Comparison of ENCODE assay signal across 9 cellular contexts in the genomic region with DNA sequence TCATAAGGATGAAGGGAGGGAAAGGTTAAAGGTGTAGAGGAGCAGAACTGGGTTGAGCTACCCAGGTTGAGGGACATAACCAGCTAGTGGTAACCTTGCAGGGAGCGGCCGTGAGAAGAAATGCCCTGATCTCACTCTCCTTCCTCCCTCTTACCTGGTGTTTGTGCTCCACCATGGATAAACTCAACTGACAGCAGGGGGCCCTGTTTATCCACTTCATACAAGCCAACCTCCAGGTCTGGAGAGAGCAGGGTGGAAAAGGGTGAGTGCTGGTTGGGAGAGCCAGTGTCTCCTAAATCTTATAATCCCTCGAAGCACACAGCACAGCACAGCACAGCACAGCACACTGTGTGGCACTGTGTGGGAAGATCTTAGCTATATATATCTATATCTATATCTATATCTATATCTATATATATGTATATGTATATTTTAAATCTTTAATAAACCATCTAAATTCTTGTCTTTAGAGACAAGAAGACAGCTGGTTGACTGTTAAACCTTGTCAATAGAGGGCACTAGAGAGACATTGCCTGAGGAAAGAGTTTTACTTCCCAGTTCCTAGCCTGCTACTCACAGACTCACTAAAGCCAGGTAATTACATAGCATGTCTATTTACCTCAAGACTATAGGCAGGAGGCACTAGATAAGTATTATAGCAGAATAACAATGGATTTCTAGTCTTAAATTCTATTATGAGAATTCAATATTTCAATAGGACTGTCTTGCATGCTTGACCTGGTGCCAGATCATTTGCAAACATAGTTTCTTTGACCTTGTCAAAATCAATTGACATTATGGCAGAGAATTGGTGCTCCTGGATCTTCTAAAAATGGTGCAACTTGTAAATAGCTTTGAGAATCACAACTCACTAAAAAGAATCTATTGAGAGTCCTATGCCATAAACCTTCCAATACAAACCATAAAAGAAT. TPM values are rescaled to one million over a fixed set of nuclear protein-coding genes. Genes with fewer than 3 reads are reported as not detected.
DNase-seq lines count a peak whose midpoint lies in the region; TF ChIP-seq lines count a peak whose summit lies in the region.
"Had no signal": no experiment of that assay in that cellular context is flagged by ENCODE, and none has a peak within 500 bp of the region (broad histone marks: within the 10 kb centered on the region; RNA-seq: fewer than 3 reads in every experiment).

No MANE protein-coding gene starts in this region.

- H3K9me3 Mint-ChIP-seq in activated T-helper 1 cell treated with anti-CD3 and anti-CD28 coated beads, Interleukin-12 subunit alpha, Interleukin-12 subunit beta, Interleukin-2, Interleukin-4 antibody, amounts not matched to agents 30 ng/mL and 10 ng/mL and 1 ng/mL, durations not matched to agents 14 hours and 24 hours and 36 hours: no peaks in the 10 kb centered on the region
- H3K9me3 Mint-ChIP-seq: dendritic cell treated with granulocyte-macrophage colony-stimulating factor and Interleukin-4, amounts not matched to agents 40 ng/mL and 50 ng/mL, for 4 days had no signal

- H3K4me1 Mint-ChIP-seq in activated T-helper 1 cell treated with anti-CD3 and anti-CD28 coated beads, Interleukin-12 subunit alpha, Interleukin-12 subunit beta, Interleukin-2, Interleukin-4 antibody, amounts not matched to agents 30 ng/mL and 10 ng/mL and 1 ng/mL, durations not matched to agents 14 hours and 24 hours and 36 hours (ENCODE audit: low read depth): no peaks in the 10 kb centered on the region

- H3K4me3 ChIP-seq in astrocyte of the cerebellum (ENCODE audit: low read depth, low read length): no peak overlapping the region

- H3K27ac Mint-ChIP-seq in activated T-helper 1 cell treated with anti-CD3 and anti-CD28 coated beads, Interleukin-12 subunit alpha, Interleukin-12 subunit beta, Interleukin-2, Interleukin-4 antibody, amounts not matched to agents 30 ng/mL and 10 ng/mL and 1 ng/mL, durations not matched to agents 14 hours and 24 hours and 36 hours: no peak overlapping the region
- H3K27ac Mint-ChIP-seq: dendritic cell treated with granulocyte-macrophage colony-stimulating factor and Interleukin-4, amounts not matched to agents 40 ng/mL and 50 ng/mL, for 4 days had no signal

- H3K4me3 Mint-ChIP-seq in activated T-helper 1 cell treated with anti-CD3 and anti-CD28 coated beads, Interleukin-12 subunit alpha, Interleukin-12 subunit beta, Interleukin-2, Interleukin-4 antibody, amounts not matched to agents 30 ng/mL and 10 ng/mL and 1 ng/mL, durations not matched to agents 14 hours and 24 hours and 36 hours: no peak overlapping the region
- H3K4me3 Mint-ChIP-seq: dendritic cell treated with granulocyte-macrophage colony-stimulating factor and Interleukin-4, amounts not matched to agents 40 ng/mL and 50 ng/mL, for 4 days had no signal

- in situ Hi-C loops in astrocyte of the cerebellum (cut with HindIII; ENCODE audit: low sequenced_read_pairs): no loop called here

- DNase-seq in DMS53 (lab: John Stamatoyannopoulos, UW) (peak; percentile 44), LHCN-M2 (ENCODE audit: low read depth) (peak; percentile 30), astrocyte of the cerebellum (ENCODE audit: low read depth) (no peak), lung microvascular endothelial cell (ENCODE audit: low read depth in 2 of 2) (peak; percentile 13 to 42), NCI-H1436 treated with DMSO at 0.1 percent for 48 hours (lab: John Stamatoyannopoulos, UW) (no peak), T-helper 1 cell (no peak)
- DNase-seq in activated CD4-positive, CD25-positive, alpha-beta regulatory T cell (lab: John Stamatoyannopoulos, UW): no peak
- no peak for DNase-seq in activated T-helper 1 cell treated with anti-CD3 and anti-CD28 coated beads, Interleukin-12 subunit alpha, Interleukin-12 subunit beta, Interleukin-2, Interleukin-4 antibody, amounts not matched to agents 30 ng/mL and 10 ng/mL and 1 ng/mL, durations not matched to agents 14 hours and 24 hours and 36 hours (ENCODE audit: low spot score)

- H3K36me3 Mint-ChIP-seq in activated T-helper 1 cell treated with anti-CD3 and anti-CD28 coated beads, Interleukin-12 subunit alpha, Interleukin-12 subunit beta, Interleukin-2, Interleukin-4 antibody, amounts not matched to agents 30 ng/mL and 10 ng/mL and 1 ng/mL, durations not matched to agents 14 hours and 24 hours and 36 hours (ENCODE audit: low read depth): no peaks in the 10 kb centered on the region

- peak; percentile 43 for TF ChIP-seq CTCF in astrocyte of the cerebellum (IDR thresholded peaks at IDR 0.05; ENCODE audit: low read depth, low read length, missing control alignments)

- intact Hi-C loops in activated T-helper 1 cell treated with anti-CD3 and anti-CD28 coated beads, Interleukin-12 subunit alpha, Interleukin-12 subunit beta, Interleukin-2, Interleukin-4 antibody, amounts not matched to agents 30 ng/mL and 10 ng/mL and 1 ng/mL, durations not matched to agents 14 hours and 24 hours and 36 hours (cut with micrococcal nuclease): loop anchor here (2.0 kb wide), 1 partner anchor 129 kb away; no protein-coding TSS in a partner anchor

- peaks cover 7% of the 10 kb centered on the region for H3K27me3 Mint-ChIP-seq in activated T-helper 1 cell treated with anti-CD3 and anti-CD28 coated beads, Interleukin-12 subunit alpha, Interleukin-12 subunit beta, Interleukin-2, Interleukin-4 antibody, amounts not matched to agents 30 ng/mL and 10 ng/mL and 1 ng/mL, durations not matched to agents 14 hours and 24 hours and 36 hours (ENCODE audit: insufficient read depth)

RNA-seq across cellular contexts. Expression of a gene that starts 21.7 kb away (rescaled TPM):
- 17.9 and 21.9 TPM in 2 replicates for total RNA-seq in LHCN-M2 (2014; rRNA removed)
- polyA plus RNA-seq in LHCN-M2 (2012): 3.8 TPM
- total RNA-seq in lung microvascular endothelial cell: under 0.01 TPM in 2 replicates
- total RNA-seq in activated T-helper 1 cell treated with anti-CD3 and anti-CD28 coated beads, Interleukin-12 subunit alpha, Interleukin-12 subunit beta, Interleukin-2, Interleukin-4 antibody, amounts not matched to agents 30 ng/mL and 10 ng/mL and 1 ng/mL, durations not matched to agents 14 hours and 24 hours and 36 hours: 0.03 TPM in 1 of 2 replicates, not detected in the other

Comparison
In these comparisons a context has a peak if more than half of its experiments do, and no peak if none do; other contexts are left out.
1. DNase-seq: peak in DMS53 (single experiment), LHCN-M2 (single experiment) and lung microvascular endothelial cell (2 of 2); none in astrocyte of the cerebellum (single experiment), NCI-H1436 treated with DMSO at 0.1 percent for 48 hours (single experiment), activated CD4-positive, CD25-positive, alpha-beta regulatory T cell (0 of 4), T-helper 1 cell (0 of 5) and activated T-helper 1 cell treated with anti-CD3 and anti-CD28 coated beads, Interleukin-12 subunit alpha, Interleukin-12 subunit beta, Interleukin-2, Interleukin-4 antibody, amounts not matched to agents 30 ng/mL and 10 ng/mL and 1 ng/mL, durations not matched to agents 14 hours and 24 hours and 36 hours (single experiment).
2. RNA of a gene that starts 21.7 kb away (total RNA-seq): 17.9 to 21.9 TPM in LHCN-M2; 0.03 TPM in activated T-helper 1 cell treated with anti-CD3 and anti-CD28 coated beads, Interleukin-12 subunit alpha, Interleukin-12 subunit beta, Interleukin-2, Interleukin-4 antibody, amounts not matched to agents 30 ng/mL and 10 ng/mL and 1 ng/mL, durations not matched to agents 14 hours and 24 hours and 36 hours and under 0.01 TPM in lung microvascular endothelial cell; every median in the first group is over 10 times any median in the second.